ENCODE assay signal across 9 cellular contexts in genomic region chr3:122576174-122576940, GRCh38. TPM values are rescaled to one million over a fixed set of nuclear protein-coding genes. Genes with fewer than 3 reads are reported as not detected.
DNase-seq lines count a peak whose midpoint lies in the region; ATAC-seq and TF ChIP-seq lines count a peak whose summit lies in the region.
"Had no signal": no experiment of that assay in that cellular context is flagged by ENCODE, and none has a peak within 500 bp of the region (broad histone marks: within the 10 kb centered on the region; RNA-seq: fewer than 3 reads in every experiment).

No MANE protein-coding gene starts in this region.

- peak overlapping the region; percentile 24 for H3K4me3 Mint-ChIP-seq in activated CD4-positive, alpha-beta T cell treated with anti-CD3 and anti-CD28 coated beads for 36 hours
- H3K4me3 Mint-ChIP-seq in activated CD4-positive, alpha-beta T cell treated with anti-CD3 and anti-CD28 coated beads, Interleukin-2, amount 10 ng/mL, durations not matched to agents 7 days and 5 days, result no peak overlapping the region

- H3K4me1 Mint-ChIP-seq in activated CD4-positive, alpha-beta T cell treated with anti-CD3 and anti-CD28 coated beads for 36 hours, result peaks cover 58% of the 10 kb centered on the region
- H3K4me1 Mint-ChIP-seq in activated CD4-positive, alpha-beta T cell treated with anti-CD3 and anti-CD28 coated beads, Interleukin-2, amount 10 ng/mL, durations not matched to agents 7 days and 5 days, result peaks cover 74% of the 10 kb centered on the region

- in situ Hi-C loops in brain microvascular endothelial cell (cut with HindIII; ENCODE audit: low pct_ligation_motif_present, low sequenced_read_pairs), result no loop called here

- H3K36me3 ChIP-seq in brain microvascular endothelial cell (replicated peaks), result peaks cover 4% of the 10 kb centered on the region

- POLR2A ChIA-PET in activated CD4-positive, alpha-beta T cell treated with anti-CD3 and anti-CD28 coated beads for 36 hours (lab: Charles Lee), result no interaction called here
- POLR2A ChIA-PET in activated CD4-positive, alpha-beta T cell treated with anti-CD3 and anti-CD28 coated beads, Interleukin-2, amount 10 ng/mL, durations not matched to agents 7 days and 5 days (lab: Charles Lee), result no interaction called here
- POLR2A ChIA-PET in RWPE1 (lab: Yijun Ruan, JAX; ENCODE audit: low non-redundant PET), result no interaction called here

- peak overlapping the region; percentile 87 for H3K27ac Mint-ChIP-seq in activated CD4-positive, alpha-beta T cell treated with anti-CD3 and anti-CD28 coated beads for 36 hours
- H3K27ac Mint-ChIP-seq in activated CD4-positive, alpha-beta T cell treated with anti-CD3 and anti-CD28 coated beads, Interleukin-2, amount 10 ng/mL, durations not matched to agents 7 days and 5 days, result peak overlapping the region; percentile 42

- intact Hi-C loops in activated CD4-positive, alpha-beta T cell treated with anti-CD3 and anti-CD28 coated beads for 36 hours (cut with DNase I, micrococcal nuclease), result loop anchor here (1.0 to 5.0 kb wide), 9 partner anchors 12 to 741 kb away; partner anchors contain the start of genes DTX3L (in 2 of the 2), PARP9 (in 2 of the 2), EAF2 (in 1 of the 2) and IQCB1 (in 1 of the 2)

- no peaks in the 10 kb centered on the region for H3K27me3 Mint-ChIP-seq in activated CD4-positive, alpha-beta T cell treated with anti-CD3 and anti-CD28 coated beads for 36 hours
- H3K27me3 Mint-ChIP-seq in activated CD4-positive, alpha-beta T cell treated with anti-CD3 and anti-CD28 coated beads, Interleukin-2, amount 10 ng/mL, durations not matched to agents 7 days and 5 days, result no peaks in the 10 kb centered on the region

- H3K9me3 Mint-ChIP-seq in activated CD4-positive, alpha-beta T cell treated with anti-CD3 and anti-CD28 coated beads for 36 hours (ENCODE audit: low read depth), result peaks cover 2% of the 10 kb centered on the region
- peaks cover 8% of the 10 kb centered on the region for H3K9me3 Mint-ChIP-seq in activated CD4-positive, alpha-beta T cell treated with anti-CD3 and anti-CD28 coated beads, Interleukin-2, amount 10 ng/mL, durations not matched to agents 7 days and 5 days

- H3K27ac ChIP-seq in RWPE1 (no peak overlapping the region), brain microvascular endothelial cell (no peak overlapping the region)

- peaks cover 28% of the 10 kb centered on the region for H3K36me3 Mint-ChIP-seq in activated CD4-positive, alpha-beta T cell treated with anti-CD3 and anti-CD28 coated beads for 36 hours (ENCODE audit: low read depth)
- peaks cover 66% of the 10 kb centered on the region for H3K36me3 Mint-ChIP-seq in activated CD4-positive, alpha-beta T cell treated with anti-CD3 and anti-CD28 coated beads, Interleukin-2, amount 10 ng/mL, durations not matched to agents 7 days and 5 days (ENCODE audit: low read depth)

- H3K4me3 ChIP-seq in brain microvascular endothelial cell (ENCODE audit: low read depth, low read length), result no peak overlapping the region

- ATAC-seq in activated CD4-positive, alpha-beta T cell treated with anti-CD3 and anti-CD28 coated beads for 36 hours, result peak; percentile 90
- ATAC-seq in HG02981 (IDR thresholded peaks at IDR 0.05; ENCODE audit: unreplicated experiment), result peak; percentile 81

- peak; percentile 78 for DNase-seq in activated CD4-positive, alpha-beta T cell treated with anti-CD3 and anti-CD28 coated beads for 36 hours
- DNase-seq in activated CD4-positive, alpha-beta T cell treated with anti-CD3 and anti-CD28 coated beads, Interleukin-2, amount 50 U/mL, for 1 hour, result no peak
- no peak for DNase-seq in activated CD4-positive, alpha-beta T cell treated with anti-CD3 and anti-CD28 coated beads, Interleukin-2, amount 10 ng/mL, durations not matched to agents 7 days and 5 days
- peak; percentile 60 for DNase-seq in stimulated activated CD4-positive, alpha-beta T cell treated with anti-CD3 and anti-CD28 coated beads, Interleukin-15, amount 100 ng/mL, for 24 hours
- DNase-seq in dedifferentiated amniotic fluid mesenchymal stem cell (ENCODE audit: extremely low spot score), result no peak
- DNase-seq in RWPE1 (ENCODE audit: low spot score), result no peak
- no peak for DNase-seq in brain microvascular endothelial cell
- DNase-seq: upper lobe of left lung had no signal

- TF ChIP-seq CTCF in RWPE1 (conservative IDR thresholded peaks at IDR 0.05; ENCODE audit: low read depth) (no peak), brain microvascular endothelial cell (IDR thresholded peaks at IDR 0.05; ENCODE audit: low read depth, low read length, missing control alignments) (no peak)

- no peaks in the 10 kb centered on the region for H3K27me3 ChIP-seq in brain microvascular endothelial cell (replicated peaks)
- H3K27me3 ChIP-seq: upper lobe of left lung had no signal

- CTCF ChIA-PET in activated CD4-positive, alpha-beta T cell treated with anti-CD3 and anti-CD28 coated beads for 36 hours (lab: Charles Lee), result interaction anchor here (0.7 to 3.2 kb wide), 5 partner anchors 15 to 220 kb away, joined by 3 to 21 read pairs (median 4); no protein-coding TSS in a partner anchor
- CTCF ChIA-PET in activated CD4-positive, alpha-beta T cell treated with anti-CD3 and anti-CD28 coated beads, Interleukin-2, amount 10 ng/mL, durations not matched to agents 7 days and 5 days (lab: Charles Lee), result interaction anchor here (0.6 kb wide), 1 partner anchor 329 kb away, joined by 3 read pairs; no protein-coding TSS in a partner anchor
- CTCF ChIA-PET in RWPE1 (lab: Yijun Ruan, JAX), result no interaction called here

RNA-seq across cellular contexts. Expression of gene PARP15, which starts 1.1 kb away (rescaled TPM):
- 1 to 10 TPM; 7.8 to 8.7 TPM for total RNA-seq in activated CD4-positive, alpha-beta T cell treated with anti-CD3 and anti-CD28 coated beads for 36 hours
- 10 to 100 TPM; 39.8 to 40.9 TPM for total RNA-seq in activated CD4-positive, alpha-beta T cell treated with anti-CD3 and anti-CD28 coated beads, Interleukin-2, amount 10 ng/mL, durations not matched to agents 7 days and 5 days

RNA-seq across cellular contexts. Expression of gene DTX3L, which starts 12.2 kb away (rescaled TPM):
- total RNA-seq in activated CD4-positive, alpha-beta T cell treated with anti-CD3 and anti-CD28 coated beads for 36 hours, result 10 to 100 TPM; 42.0 to 52.0 TPM
- 100 to 1,000 TPM; 162 to 189 TPM for total RNA-seq in activated CD4-positive, alpha-beta T cell treated with anti-CD3 and anti-CD28 coated beads, Interleukin-2, amount 10 ng/mL, durations not matched to agents 7 days and 5 days

RNA-seq across cellular contexts. Expression of gene PARP9, which starts 12.3 kb away (rescaled TPM):
- total RNA-seq in activated CD4-positive, alpha-beta T cell treated with anti-CD3 and anti-CD28 coated beads for 36 hours, result 10 to 100 TPM; 39.9 to 46.0 TPM
- 100 to 1,000 TPM; 172 to 186 TPM for total RNA-seq in activated CD4-positive, alpha-beta T cell treated with anti-CD3 and anti-CD28 coated beads, Interleukin-2, amount 10 ng/mL, durations not matched to agents 7 days and 5 days

Comparison
In these comparisons a context has a peak if more than half of its experiments do, and no peak if none do; other contexts are left out.
1. DNase-seq: peak in activated CD4-positive, alpha-beta T cell treated with anti-CD3 and anti-CD28 coated beads for 36 hours (single experiment) and stimulated activated CD4-positive, alpha-beta T cell treated with anti-CD3 and anti-CD28 coated beads, Interleukin-15, amount 100 ng/mL, for 24 hours (single experiment); none in activated CD4-positive, alpha-beta T cell treated with anti-CD3 and anti-CD28 coated beads, Interleukin-2, amount 50 U/mL, for 1 hour (single experiment), activated CD4-positive, alpha-beta T cell treated with anti-CD3 and anti-CD28 coated beads, Interleukin-2, amount 10 ng/mL, durations not matched to agents 7 days and 5 days (single experiment), dedifferentiated amniotic fluid mesenchymal stem cell (single experiment), RWPE1 (single experiment) and brain microvascular endothelial cell (single experiment).
2. RNA of gene PARP15, which starts 1.1 kb away (total RNA-seq): 39.8 to 40.9 TPM in activated CD4-positive, alpha-beta T cell treated with anti-CD3 and anti-CD28 coated beads, Interleukin-2, amount 10 ng/mL, durations not matched to agents 7 days and 5 days; 7.8 to 8.7 TPM in activated CD4-positive, alpha-beta T cell treated with anti-CD3 and anti-CD28 coated beads for 36 hours; every median in the first group is over 4 times any median in the second.